In genomic region chr4:55253911-55254593, GRCh38 we compare ENCODE assay signal across 19 cellular contexts.
"Had no signal": no experiment of that assay in that cellular context is flagged by ENCODE, and none has a peak within 500 bp of the region (broad histone marks: within the 10 kb centered on the region; RNA-seq: fewer than 3 reads in every experiment).

No MANE protein-coding gene starts in this region.

- FAIRE-seq: astrocyte had no signal

- H3K4me1 ChIP-seq: adrenal gland, breast epithelium, tibial nerve had no signal

- ATAC-seq: activated naive CD4-positive, alpha-beta T cell treated with anti-CD3 and anti-CD28 coated beads, Interleukin-2, amount 50 U/mL, for 72 hours; left ventricle myocardium superior; natural killer cell had no signal

- H3K27ac ChIP-seq: adrenal gland, breast epithelium, SK-N-MC, tibial nerve, uterus, VCaP had no signal

- H3K4me3 ChIP-seq: adrenal gland, breast epithelium, SK-N-MC, tibial nerve, uterus had no signal

- H3K9me3 ChIP-seq: adrenal gland, breast epithelium, tibial nerve, uterus had no signal

- DNase-seq: activated CD4-positive, alpha-beta T cell treated with anti-CD3 and anti-CD28 coated beads, Interleukin-2, amount 50 U/mL, for 48 hours; activated gamma-delta T cell treated with Interleukin-2 at 50 U/mL for 16 hours; adrenal gland; effector CD8-positive, alpha-beta T cell; hypothalamus; left ventricle myocardium superior; natural killer cell; occipital lobe; posterior cingulate gyrus; retina; stimulated activated CD8-positive, alpha-beta memory T cell treated with anti-CD3 and anti-CD28 coated beads, Interleukin-4, amount 100 ng/mL, for 48 hours; stimulated activated naive CD4-positive, alpha-beta T cell treated with Interleukin-2 at 50 U/mL for 16 hours; uterus had no signal

- H3K36me3 ChIP-seq: adrenal gland, breast epithelium, tibial nerve, uterus had no signal

- H3K27me3 ChIP-seq: adrenal gland, breast epithelium, tibial nerve, uterus had no signal
